8 cellular contexts compared by ENCODE assay signal in genomic region chr9:128026255-128027165, GRCh38. TPM values are rescaled to one million over a fixed set of nuclear protein-coding genes. Genes with fewer than 3 reads are reported as not detected.
DNase-seq lines count a peak whose midpoint lies in the region; ATAC-seq and TF ChIP-seq lines count a peak whose summit lies in the region.

No MANE protein-coding gene starts in this region.

- ATAC-seq in HG03521 (IDR thresholded peaks at IDR 0.05; ENCODE audit: unreplicated experiment) (peak; percentile 45), left colon (peak; percentile 47)
- peak; percentile 70 for ATAC-seq in stimulated activated effector memory CD8-positive, alpha-beta T cell treated with anti-CD3 and anti-CD28 coated beads, Interleukin-12 subunit alpha, Interleukin-12 subunit beta, amount 100 ng/mL, for 72 hours

- peak overlapping the region; percentile 97 for H3K27ac Mint-ChIP-seq in stimulated activated effector memory CD8-positive, alpha-beta T cell treated with anti-CD3 and anti-CD28 coated beads, Interleukin-12 subunit alpha, Interleukin-12 subunit beta, amount 100 ng/mL, for 72 hours

- DNase-seq in GM10248 (ENCODE audit: extremely low spot score): peak; percentile 66
- DNase-seq in activated CD8-positive, alpha-beta memory T cell treated with anti-CD3 and anti-CD28 coated beads for 1 hour (ENCODE audit: extremely low read depth in 1 of 2, low read depth in 1 of 2): peak; percentile 48 to 53
- peak; percentile 38 to 43 for DNase-seq in left colon
- DNase-seq in stimulated activated effector memory CD8-positive, alpha-beta T cell treated with anti-CD3 and anti-CD28 coated beads, Interleukin-12 subunit alpha, Interleukin-12 subunit beta, amount 100 ng/mL, for 72 hours (ENCODE audit: low spot score in 2 of 2): peak; percentile 36 to 80
- no peak for DNase-seq in NCI-H1694 treated with DMSO at 0.1 percent for 48 hours (lab: John Stamatoyannopoulos, UW)
- no peak for DNase-seq in DMS79 treated with DMSO at 0.1 percent for 48 hours (lab: John Stamatoyannopoulos, UW)
- no peak for DNase-seq in AG08395 (ENCODE audit: low spot score)

- intact Hi-C loops in left colon (cut with DNase I, micrococcal nuclease): no loop called here

- peaks cover 78% of the 10 kb centered on the region for H3K4me1 Mint-ChIP-seq in stimulated activated effector memory CD8-positive, alpha-beta T cell treated with anti-CD3 and anti-CD28 coated beads, Interleukin-12 subunit alpha, Interleukin-12 subunit beta, amount 100 ng/mL, for 72 hours

- peak overlapping the region; percentile 71 for H3K4me3 Mint-ChIP-seq in stimulated activated effector memory CD8-positive, alpha-beta T cell treated with anti-CD3 and anti-CD28 coated beads, Interleukin-12 subunit alpha, Interleukin-12 subunit beta, amount 100 ng/mL, for 72 hours

- POLR2A ChIA-PET in GM10248 (lab: Yijun Ruan, JAX): interaction anchor here (1.1 kb wide), 1 partner anchor 48 kb away, joined by 5 read pairs; no protein-coding TSS in a partner anchor

- H3K36me3 Mint-ChIP-seq in stimulated activated effector memory CD8-positive, alpha-beta T cell treated with anti-CD3 and anti-CD28 coated beads, Interleukin-12 subunit alpha, Interleukin-12 subunit beta, amount 100 ng/mL, for 72 hours: peaks cover 29% of the 10 kb centered on the region

- CTCF ChIA-PET in GM10248 (lab: Yijun Ruan, JAX): interaction anchor here (0.9 to 28.2 kb wide), 13 partner anchors 8 to 242 kb away, joined by 3 to 615 read pairs (median 5); no protein-coding TSS in a partner anchor

- no peaks in the 10 kb centered on the region for H3K9me3 Mint-ChIP-seq in stimulated activated effector memory CD8-positive, alpha-beta T cell treated with anti-CD3 and anti-CD28 coated beads, Interleukin-12 subunit alpha, Interleukin-12 subunit beta, amount 100 ng/mL, for 72 hours

- no peak for TF ChIP-seq CTCF in GM10248 (IDR thresholded peaks at IDR 0.05; ENCODE audit: control extremely low read depth, extremely low read depth, low read depth, missing control alignments)

RNA-seq across cellular contexts. Expression of gene NAIF1, which starts 40.6 kb away (rescaled TPM):
- 10 to 100 TPM in 1 of 2 donors, 1 to 10 TPM in 1; 10.0 to 10.5 TPM for total RNA-seq in left colon

RNA-seq across cellular contexts. Expression of gene SLC25A25, which starts 41.5 kb away (rescaled TPM):
- 10 to 100 TPM; 20.5 to 26.2 TPM for total RNA-seq in left colon

RNA-seq across cellular contexts. Expression of gene EEIG1, which starts 45.7 kb away (rescaled TPM):
- total RNA-seq in left colon: 100 to 1,000 TPM; 157 to 175 TPM

Comparison
In these comparisons a context has a peak if more than half of its experiments do, and no peak if none do; other contexts are left out.
1. DNase-seq: peak in GM10248 (single experiment), activated CD8-positive, alpha-beta memory T cell treated with anti-CD3 and anti-CD28 coated beads for 1 hour (2 of 2), left colon (2 of 2) and stimulated activated effector memory CD8-positive, alpha-beta T cell treated with anti-CD3 and anti-CD28 coated beads, Interleukin-12 subunit alpha, Interleukin-12 subunit beta, amount 100 ng/mL, for 72 hours (2 of 2); none in NCI-H1694 treated with DMSO at 0.1 percent for 48 hours (single experiment), DMS79 treated with DMSO at 0.1 percent for 48 hours (single experiment) and AG08395 (single experiment).
2. Peak in every context shown above with its lines, with median percentiles within 50 percentile points of each other: ATAC-seq.